Comparison of ENCODE assay signal across 8 cellular contexts in the genomic region with DNA sequence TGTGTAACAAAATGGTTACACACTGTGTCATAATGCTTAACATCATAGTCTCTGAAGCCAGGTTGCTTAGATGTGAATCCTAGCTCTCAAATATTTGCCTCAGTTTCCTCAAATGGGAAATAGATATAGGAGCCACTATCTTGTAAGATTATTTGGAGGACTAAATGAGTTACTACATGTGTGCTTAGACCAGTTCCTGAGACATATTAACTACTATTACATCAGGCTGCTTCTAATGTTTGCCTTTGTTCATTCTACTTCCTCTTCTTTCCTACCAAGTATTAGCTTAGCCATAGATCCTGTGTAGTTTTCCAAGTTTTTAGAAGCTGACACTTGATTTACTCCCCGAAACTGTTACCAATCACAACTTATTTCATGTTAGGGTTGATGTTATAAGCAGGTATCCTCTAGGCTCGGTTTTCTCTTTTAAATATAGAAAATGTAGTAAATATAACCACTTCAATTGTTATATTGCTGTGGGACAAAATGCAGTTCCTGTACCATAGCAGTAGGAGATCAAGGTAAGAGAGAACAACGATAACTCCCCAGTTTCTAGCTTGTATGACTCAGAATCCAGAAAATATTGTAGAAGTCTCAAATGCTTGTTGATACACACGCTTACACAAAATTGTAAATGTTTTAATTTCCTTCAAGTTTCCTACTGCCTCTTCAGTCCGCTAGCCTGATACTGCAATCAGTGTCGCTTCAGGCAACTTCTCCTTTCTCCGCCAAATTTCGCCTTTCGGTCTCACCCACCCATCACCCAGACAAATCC. TPM values are rescaled to one million over a fixed set of nuclear protein-coding genes. Genes with fewer than 3 reads are reported as not detected.
DNase-seq lines count a peak whose midpoint lies in the region; ATAC-seq and TF ChIP-seq lines count a peak whose summit lies in the region.

No MANE protein-coding gene starts in this region.

- H3K27me3 ChIP-seq in sigmoid colon, result no peaks in the 10 kb centered on the region

- H3K4me3 ChIP-seq in foreskin fibroblast (ENCODE audit: low read depth in 1 of 2, low read length in 2 of 2), result peak overlapping the region; percentile 87 to 92
- peak overlapping the region; percentile 78 to 90 (median 88) for H3K4me3 ChIP-seq in sigmoid colon

- peak; percentile 64 for DNase-seq in GF-D8 (lab: John Stamatoyannopoulos, UW)
- DNase-seq in HPDE6-E6E7 (ENCODE audit: extremely low spot score), result peak; percentile 11
- peak; percentile 32 for DNase-seq in SKM-1 (lab: John Stamatoyannopoulos, UW; ENCODE audit: unreplicated experiment)
- DNase-seq in foreskin fibroblast, result peak; percentile 14 to 34
- no peak for DNase-seq in sigmoid colon
- no peak for DNase-seq in GM20000 (ENCODE audit: low spot score)
- DNase-seq in stimulated activated CD4-positive, alpha-beta T cell treated with anti-CD3 and anti-CD28 coated beads, Interleukin-2, amount 100 ng/mL, for 48 hours, result no peak

- intact Hi-C loops in sigmoid colon (cut with DNase I), result loop anchor here (5.0 kb wide), 2 partner anchors 262 to 407 kb away; partner anchors contain the start of gene NUP35

- peaks cover 0 to 16% (median 10%) of the 10 kb centered on the region in 4 donors for H3K4me1 ChIP-seq in sigmoid colon

- TF ChIP-seq EP300 in sigmoid colon (IDR thresholded peaks at IDR 0.05), result no peak

- TF ChIP-seq CTCF in foreskin fibroblast (IDR thresholded peaks at IDR 0.05; ENCODE audit: low read depth, low read length) (no peak), sigmoid colon (IDR thresholded peaks at IDR 0.05) (peak in 2 of 4 experiments; percentile 16 to 23), GM20000 (IDR thresholded peaks at IDR 0.05; ENCODE audit: extremely low read depth, missing control alignments) (no peak)

- no peak for ATAC-seq in GM19351 (IDR thresholded peaks at IDR 0.05; ENCODE audit: unreplicated experiment)

- TF ChIP-seq POLR2A in sigmoid colon (IDR thresholded peaks at IDR 0.05), result no peak

- WGBS in sigmoid colon, 2 donors, result 2% methylated on average over 9 of the region's 9 CpGs

- H3K36me3 ChIP-seq in sigmoid colon, result peaks cover 0 to 5% (median under 1%) of the 10 kb centered on the region in 4 donors

- no peaks in the 10 kb centered on the region for H3K9me3 ChIP-seq in sigmoid colon

- peak overlapping the region; percentile 84 to 88 (median 88) for H3K27ac ChIP-seq in sigmoid colon

RNA-seq across cellular contexts. Expression of gene DNAJC10, which starts 0.7 kb away (rescaled TPM):
- 10 to 100 TPM; 44.3 to 50.1 (median 47.8) TPM for total RNA-seq in sigmoid colon
- polyA plus RNA-seq in sigmoid colon, result 10 to 100 TPM in 2 of 3 donors, 1 to 10 TPM in 1; 9.0 to 25.1 (median 12.5) TPM

Comparison
In these comparisons a context has a peak if more than half of its experiments do, and no peak if none do; other contexts are left out.
1. DNase-seq: peak in GF-D8 (single experiment), HPDE6-E6E7 (single experiment), SKM-1 (single experiment) and foreskin fibroblast (2 of 2); none in sigmoid colon (single experiment), GM20000 (single experiment) and stimulated activated CD4-positive, alpha-beta T cell treated with anti-CD3 and anti-CD28 coated beads, Interleukin-2, amount 100 ng/mL, for 48 hours (0 of 2).